In the genomic region with DNA sequence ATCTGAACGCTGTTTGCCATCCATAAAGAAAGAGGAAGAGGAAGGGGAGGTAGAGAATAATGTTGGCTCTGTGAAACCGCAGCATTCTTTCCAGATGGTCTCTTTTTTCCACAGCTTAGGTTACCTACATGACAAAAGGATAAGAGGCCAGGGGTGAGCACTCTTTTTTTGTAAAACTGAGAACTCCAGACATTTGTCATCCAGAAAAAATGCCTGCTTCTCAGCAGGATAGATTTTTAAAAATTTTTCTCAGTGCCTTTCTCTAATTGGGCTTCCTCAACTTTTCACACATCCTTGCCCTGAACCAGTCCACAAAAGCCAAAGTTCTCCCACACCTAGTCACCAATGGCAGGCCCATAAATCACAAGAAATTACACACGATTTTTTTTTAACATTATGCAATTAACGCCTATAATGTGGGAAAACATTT, we compare ENCODE assay signal across 2 cellular contexts.
A peak's percentile ranks its signal among the peaks of the same experiment; 100 is the strongest.
TF ChIP-seq lines count a peak whose summit lies in the region.

No MANE protein-coding gene starts in this region.

TF ChIP-seq in GM23338, 12 proteins besides CTCF, POLR2A, EP300 and RAD21 (continued from another document):
- TF ChIP-seq ZNF462 (CRISPR knock-in tag; IDR thresholded peaks at IDR 0.05): peak; percentile 27; the same call in 1 of the 2 replicates

TF ChIP-seq in WTC11, 78 proteins besides CTCF, POLR2A, EP300 and RAD21 (continued from another document):
- no peak for TF ChIP-seq AFF4 (CRISPR knock-in tag; IDR thresholded peaks at IDR 0.05; ENCODE audit: borderline replicate concordance)
- no peak for TF ChIP-seq NR1H2 (CRISPR knock-in tag; IDR thresholded peaks at IDR 0.05)
- TF ChIP-seq TCF7 (CRISPR knock-in tag; IDR thresholded peaks at IDR 0.05; ENCODE audit: low read depth): no peak
- no peak for TF ChIP-seq FOXP1 (CRISPR knock-in tag; IDR thresholded peaks at IDR 0.05; ENCODE audit: borderline replicate concordance)
- no peak for TF ChIP-seq PREB (CRISPR knock-in tag; IDR thresholded peaks at IDR 0.05; ENCODE audit: borderline replicate concordance)
- no peak for TF ChIP-seq GRHL2 (CRISPR knock-in tag; IDR thresholded peaks at IDR 0.05; ENCODE audit: insufficient replicate concordance, severe bottlenecking)
- TF ChIP-seq MXD4 (CRISPR knock-in tag; IDR thresholded peaks at IDR 0.05; ENCODE audit: borderline replicate concordance): no peak
- TF ChIP-seq JAZF1 (CRISPR knock-in tag; IDR thresholded peaks at IDR 0.05): no peak
- no peak for TF ChIP-seq AR (CRISPR knock-in tag; IDR thresholded peaks at IDR 0.05)
- no peak for TF ChIP-seq MLX (CRISPR knock-in tag; IDR thresholded peaks at IDR 0.05)
- no peak for TF ChIP-seq E2F4 (CRISPR knock-in tag; IDR thresholded peaks at IDR 0.05; ENCODE audit: borderline replicate concordance, low read depth)
- TF ChIP-seq, protein P1, sequence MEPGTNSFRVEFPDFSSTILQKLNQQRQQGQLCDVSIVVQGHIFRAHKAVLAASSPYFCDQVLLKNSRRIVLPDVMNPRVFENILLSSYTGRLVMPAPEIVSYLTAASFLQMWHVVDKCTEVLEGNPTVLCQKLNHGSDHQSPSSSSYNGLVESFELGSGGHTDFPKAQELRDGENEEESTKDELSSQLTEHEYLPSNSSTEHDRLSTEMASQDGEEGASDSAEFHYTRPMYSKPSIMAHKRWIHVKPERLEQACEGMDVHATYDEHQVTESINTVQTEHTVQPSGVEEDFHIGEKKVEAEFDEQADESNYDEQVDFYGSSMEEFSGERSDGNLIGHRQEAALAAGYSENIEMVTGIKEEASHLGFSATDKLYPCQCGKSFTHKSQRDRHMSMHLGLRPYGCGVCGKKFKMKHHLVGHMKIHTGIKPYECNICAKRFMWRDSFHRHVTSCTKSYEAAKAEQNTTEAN (CRISPR knock-in tag; IDR thresholded peaks at IDR 0.05): no peak
- TF ChIP-seq CREB1 (CRISPR knock-in tag; IDR thresholded peaks at IDR 0.05): no peak
- TF ChIP-seq ZNF232 (CRISPR knock-in tag; IDR thresholded peaks at IDR 0.05): no peak
- TF ChIP-seq, protein P2, sequence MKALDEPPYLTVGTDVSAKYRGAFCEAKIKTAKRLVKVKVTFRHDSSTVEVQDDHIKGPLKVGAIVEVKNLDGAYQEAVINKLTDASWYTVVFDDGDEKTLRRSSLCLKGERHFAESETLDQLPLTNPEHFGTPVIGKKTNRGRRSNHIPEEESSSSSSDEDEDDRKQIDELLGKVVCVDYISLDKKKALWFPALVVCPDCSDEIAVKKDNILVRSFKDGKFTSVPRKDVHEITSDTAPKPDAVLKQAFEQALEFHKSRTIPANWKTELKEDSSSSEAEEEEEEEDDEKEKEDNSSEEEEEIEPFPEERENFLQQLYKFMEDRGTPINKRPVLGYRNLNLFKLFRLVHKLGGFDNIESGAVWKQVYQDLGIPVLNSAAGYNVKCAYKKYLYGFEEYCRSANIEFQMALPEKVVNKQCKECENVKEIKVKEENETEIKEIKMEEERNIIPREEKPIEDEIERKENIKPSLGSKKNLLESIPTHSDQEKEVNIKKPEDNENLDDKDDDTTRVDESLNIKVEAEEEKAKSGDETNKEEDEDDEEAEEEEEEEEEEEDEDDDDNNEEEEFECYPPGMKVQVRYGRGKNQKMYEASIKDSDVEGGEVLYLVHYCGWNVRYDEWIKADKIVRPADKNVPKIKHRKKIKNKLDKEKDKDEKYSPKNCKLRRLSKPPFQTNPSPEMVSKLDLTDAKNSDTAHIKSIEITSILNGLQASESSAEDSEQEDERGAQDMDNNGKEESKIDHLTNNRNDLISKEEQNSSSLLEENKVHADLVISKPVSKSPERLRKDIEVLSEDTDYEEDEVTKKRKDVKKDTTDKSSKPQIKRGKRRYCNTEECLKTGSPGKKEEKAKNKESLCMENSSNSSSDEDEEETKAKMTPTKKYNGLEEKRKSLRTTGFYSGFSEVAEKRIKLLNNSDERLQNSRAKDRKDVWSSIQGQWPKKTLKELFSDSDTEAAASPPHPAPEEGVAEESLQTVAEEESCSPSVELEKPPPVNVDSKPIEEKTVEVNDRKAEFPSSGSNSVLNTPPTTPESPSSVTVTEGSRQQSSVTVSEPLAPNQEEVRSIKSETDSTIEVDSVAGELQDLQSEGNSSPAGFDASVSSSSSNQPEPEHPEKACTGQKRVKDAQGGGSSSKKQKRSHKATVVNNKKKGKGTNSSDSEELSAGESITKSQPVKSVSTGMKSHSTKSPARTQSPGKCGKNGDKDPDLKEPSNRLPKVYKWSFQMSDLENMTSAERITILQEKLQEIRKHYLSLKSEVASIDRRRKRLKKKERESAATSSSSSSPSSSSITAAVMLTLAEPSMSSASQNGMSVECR (CRISPR knock-in tag; IDR thresholded peaks at IDR 0.05; ENCODE audit: borderline replicate concordance): no peak
